ENCODE assay signal across 6 cellular contexts in the genomic region with DNA sequence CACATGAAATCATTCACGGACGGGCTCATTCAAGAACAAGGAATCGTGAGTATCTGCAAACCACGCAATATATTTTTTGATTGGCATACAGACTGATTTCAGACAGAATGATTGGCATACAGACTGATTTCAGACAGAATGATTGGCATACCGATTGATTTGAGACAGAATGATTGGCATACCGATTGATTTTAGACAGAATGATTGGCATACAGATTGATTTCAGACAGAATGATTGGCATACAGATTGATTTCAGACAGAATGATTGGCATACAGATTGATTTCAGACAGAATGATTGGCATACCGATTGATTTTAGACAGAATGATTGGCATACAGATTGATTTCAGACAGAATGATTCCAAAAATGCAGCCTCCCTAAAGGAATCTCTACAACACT. TPM values are rescaled to one million over a fixed set of nuclear protein-coding genes. Genes with fewer than 3 reads are reported as not detected.
"Had no signal": no experiment of that assay in that cellular context is flagged by ENCODE, and none has a peak within 500 bp of the region (broad histone marks: within the 10 kb centered on the region; RNA-seq: fewer than 3 reads in every experiment).

No MANE protein-coding gene starts in this region.

RNA-seq across cellular contexts. Expression of gene VIPR2, which starts 12.0 kb away (rescaled TPM):
- total RNA-seq: HepG2, HT-29, HT1080, IMR-90 had no signal
- polyA plus RNA-seq: HepG2, IgD-negative memory B cell, IMR-90, K562 had no signal
